Comparison of ENCODE assay signal across 1 cellular context in the genomic region with DNA sequence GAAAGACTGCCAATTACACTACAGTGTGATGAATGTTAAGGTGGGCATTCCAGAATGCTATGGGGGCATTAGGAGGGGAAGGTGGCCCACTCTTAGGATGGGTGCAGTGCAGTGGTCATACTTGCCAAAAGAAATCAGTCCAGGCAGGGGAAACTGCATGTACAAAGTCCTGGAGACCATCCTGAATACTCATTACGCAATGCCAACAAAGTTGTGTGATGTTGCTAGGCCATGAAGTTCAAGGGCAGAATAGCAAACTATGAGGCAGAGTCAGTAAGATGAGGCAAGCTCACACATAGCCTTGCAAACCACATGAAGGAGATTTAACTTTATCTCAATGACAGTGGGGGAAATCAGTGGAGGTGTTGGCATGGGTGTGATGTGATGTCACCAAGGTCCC.
TF ChIP-seq lines count a peak whose summit lies in the region.

No MANE protein-coding gene starts in this region.

TF ChIP-seq in HepG2, 621 proteins besides CTCF, POLR2A, EP300 and RAD21 (continued from another document and continues in another):
- no peak for TF ChIP-seq ZNF510 (CRISPR knock-in tag; IDR thresholded peaks at IDR 0.05; ENCODE audit: low read depth)
- TF ChIP-seq BHLHE40 (IDR thresholded peaks at IDR 0.05; ENCODE audit: low read length): 0 out of 2 replicates have a peak, but pooled peaks have one; percentile 12
- no peak for TF ChIP-seq CC2D1A (CRISPR knock-in tag; IDR thresholded peaks at IDR 0.05)
- TF ChIP-seq, protein P1, sequence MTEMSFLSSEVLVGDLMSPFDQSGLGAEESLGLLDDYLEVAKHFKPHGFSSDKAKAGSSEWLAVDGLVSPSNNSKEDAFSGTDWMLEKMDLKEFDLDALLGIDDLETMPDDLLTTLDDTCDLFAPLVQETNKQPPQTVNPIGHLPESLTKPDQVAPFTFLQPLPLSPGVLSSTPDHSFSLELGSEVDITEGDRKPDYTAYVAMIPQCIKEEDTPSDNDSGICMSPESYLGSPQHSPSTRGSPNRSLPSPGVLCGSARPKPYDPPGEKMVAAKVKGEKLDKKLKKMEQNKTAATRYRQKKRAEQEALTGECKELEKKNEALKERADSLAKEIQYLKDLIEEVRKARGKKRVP (CRISPR knock-in tag; IDR thresholded peaks at IDR 0.05): peak in 1 of 2 experiments; percentile 84; a peak in 2 of 4 replicates
- TF ChIP-seq, protein P2, sequence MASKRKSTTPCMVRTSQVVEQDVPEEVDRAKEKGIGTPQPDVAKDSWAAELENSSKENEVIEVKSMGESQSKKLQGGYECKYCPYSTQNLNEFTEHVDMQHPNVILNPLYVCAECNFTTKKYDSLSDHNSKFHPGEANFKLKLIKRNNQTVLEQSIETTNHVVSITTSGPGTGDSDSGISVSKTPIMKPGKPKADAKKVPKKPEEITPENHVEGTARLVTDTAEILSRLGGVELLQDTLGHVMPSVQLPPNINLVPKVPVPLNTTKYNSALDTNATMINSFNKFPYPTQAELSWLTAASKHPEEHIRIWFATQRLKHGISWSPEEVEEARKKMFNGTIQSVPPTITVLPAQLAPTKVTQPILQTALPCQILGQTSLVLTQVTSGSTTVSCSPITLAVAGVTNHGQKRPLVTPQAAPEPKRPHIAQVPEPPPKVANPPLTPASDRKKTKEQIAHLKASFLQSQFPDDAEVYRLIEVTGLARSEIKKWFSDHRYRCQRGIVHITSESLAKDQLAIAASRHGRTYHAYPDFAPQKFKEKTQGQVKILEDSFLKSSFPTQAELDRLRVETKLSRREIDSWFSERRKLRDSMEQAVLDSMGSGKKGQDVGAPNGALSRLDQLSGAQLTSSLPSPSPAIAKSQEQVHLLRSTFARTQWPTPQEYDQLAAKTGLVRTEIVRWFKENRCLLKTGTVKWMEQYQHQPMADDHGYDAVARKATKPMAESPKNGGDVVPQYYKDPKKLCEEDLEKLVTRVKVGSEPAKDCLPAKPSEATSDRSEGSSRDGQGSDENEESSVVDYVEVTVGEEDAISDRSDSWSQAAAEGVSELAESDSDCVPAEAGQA (IDR thresholded peaks at IDR 0.05; ENCODE audit: low read depth): no peak
- TF ChIP-seq, protein P2 (CRISPR knock-in tag; IDR thresholded peaks at IDR 0.05; ENCODE audit: borderline replicate concordance): no peak
- no peak for TF ChIP-seq TMF1 (CRISPR knock-in tag; IDR thresholded peaks at IDR 0.05; ENCODE audit: low read depth)
- TF ChIP-seq, protein P3, sequence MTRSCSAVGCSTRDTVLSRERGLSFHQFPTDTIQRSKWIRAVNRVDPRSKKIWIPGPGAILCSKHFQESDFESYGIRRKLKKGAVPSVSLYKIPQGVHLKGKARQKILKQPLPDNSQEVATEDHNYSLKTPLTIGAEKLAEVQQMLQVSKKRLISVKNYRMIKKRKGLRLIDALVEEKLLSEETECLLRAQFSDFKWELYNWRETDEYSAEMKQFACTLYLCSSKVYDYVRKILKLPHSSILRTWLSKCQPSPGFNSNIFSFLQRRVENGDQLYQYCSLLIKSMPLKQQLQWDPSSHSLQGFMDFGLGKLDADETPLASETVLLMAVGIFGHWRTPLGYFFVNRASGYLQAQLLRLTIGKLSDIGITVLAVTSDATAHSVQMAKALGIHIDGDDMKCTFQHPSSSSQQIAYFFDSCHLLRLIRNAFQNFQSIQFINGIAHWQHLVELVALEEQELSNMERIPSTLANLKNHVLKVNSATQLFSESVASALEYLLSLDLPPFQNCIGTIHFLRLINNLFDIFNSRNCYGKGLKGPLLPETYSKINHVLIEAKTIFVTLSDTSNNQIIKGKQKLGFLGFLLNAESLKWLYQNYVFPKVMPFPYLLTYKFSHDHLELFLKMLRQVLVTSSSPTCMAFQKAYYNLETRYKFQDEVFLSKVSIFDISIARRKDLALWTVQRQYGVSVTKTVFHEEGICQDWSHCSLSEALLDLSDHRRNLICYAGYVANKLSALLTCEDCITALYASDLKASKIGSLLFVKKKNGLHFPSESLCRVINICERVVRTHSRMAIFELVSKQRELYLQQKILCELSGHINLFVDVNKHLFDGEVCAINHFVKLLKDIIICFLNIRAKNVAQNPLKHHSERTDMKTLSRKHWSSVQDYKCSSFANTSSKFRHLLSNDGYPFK (CRISPR knock-in tag; IDR thresholded peaks at IDR 0.05; ENCODE audit: borderline replicate concordance): no peak
- no peak for TF ChIP-seq MXI1 (IDR thresholded peaks at IDR 0.05; ENCODE audit: borderline replicate concordance, low read depth, low read length)
- TF ChIP-seq ZNF331 (CRISPR knock-in tag; IDR thresholded peaks at IDR 0.05): peak; percentile 84
- TF ChIP-seq TARDBP (CRISPR knock-in tag; IDR thresholded peaks at IDR 0.05): peak; percentile 18; the same call in 1 of the 2 replicates
- no peak for TF ChIP-seq YEATS2 (CRISPR knock-in tag; IDR thresholded peaks at IDR 0.05; ENCODE audit: borderline replicate concordance)
- TF ChIP-seq ZNF614 (CRISPR knock-in tag; IDR thresholded peaks at IDR 0.05; ENCODE audit: borderline replicate concordance): peak; percentile 73; the same call in 1 of the 2 replicates
- TF ChIP-seq, protein P4, sequence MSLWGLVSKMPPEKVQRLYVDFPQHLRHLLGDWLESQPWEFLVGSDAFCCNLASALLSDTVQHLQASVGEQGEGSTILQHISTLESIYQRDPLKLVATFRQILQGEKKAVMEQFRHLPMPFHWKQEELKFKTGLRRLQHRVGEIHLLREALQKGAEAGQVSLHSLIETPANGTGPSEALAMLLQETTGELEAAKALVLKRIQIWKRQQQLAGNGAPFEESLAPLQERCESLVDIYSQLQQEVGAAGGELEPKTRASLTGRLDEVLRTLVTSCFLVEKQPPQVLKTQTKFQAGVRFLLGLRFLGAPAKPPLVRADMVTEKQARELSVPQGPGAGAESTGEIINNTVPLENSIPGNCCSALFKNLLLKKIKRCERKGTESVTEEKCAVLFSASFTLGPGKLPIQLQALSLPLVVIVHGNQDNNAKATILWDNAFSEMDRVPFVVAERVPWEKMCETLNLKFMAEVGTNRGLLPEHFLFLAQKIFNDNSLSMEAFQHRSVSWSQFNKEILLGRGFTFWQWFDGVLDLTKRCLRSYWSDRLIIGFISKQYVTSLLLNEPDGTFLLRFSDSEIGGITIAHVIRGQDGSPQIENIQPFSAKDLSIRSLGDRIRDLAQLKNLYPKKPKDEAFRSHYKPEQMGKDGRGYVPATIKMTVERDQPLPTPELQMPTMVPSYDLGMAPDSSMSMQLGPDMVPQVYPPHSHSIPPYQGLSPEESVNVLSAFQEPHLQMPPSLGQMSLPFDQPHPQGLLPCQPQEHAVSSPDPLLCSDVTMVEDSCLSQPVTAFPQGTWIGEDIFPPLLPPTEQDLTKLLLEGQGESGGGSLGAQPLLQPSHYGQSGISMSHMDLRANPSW (CRISPR knock-in tag; IDR thresholded peaks at IDR 0.05; ENCODE audit: borderline replicate concordance): no peak
- 0 out of 2 replicates have a peak, but pooled peaks have one; percentile 31 for TF ChIP-seq CREM (IDR thresholded peaks at IDR 0.05)
- no peak for TF ChIP-seq CREM (CRISPR knock-in tag; IDR thresholded peaks at IDR 0.05)
- no peak for TF ChIP-seq ZNF773 (CRISPR knock-in tag; IDR thresholded peaks at IDR 0.05; ENCODE audit: borderline replicate concordance)
- TF ChIP-seq MEIS1 (CRISPR knock-in tag; IDR thresholded peaks at IDR 0.05; ENCODE audit: borderline replicate concordance): no peak
- no peak for TF ChIP-seq SPEN (CRISPR knock-in tag; IDR thresholded peaks at IDR 0.05; ENCODE audit: low read depth)
- TF ChIP-seq, protein P5, sequence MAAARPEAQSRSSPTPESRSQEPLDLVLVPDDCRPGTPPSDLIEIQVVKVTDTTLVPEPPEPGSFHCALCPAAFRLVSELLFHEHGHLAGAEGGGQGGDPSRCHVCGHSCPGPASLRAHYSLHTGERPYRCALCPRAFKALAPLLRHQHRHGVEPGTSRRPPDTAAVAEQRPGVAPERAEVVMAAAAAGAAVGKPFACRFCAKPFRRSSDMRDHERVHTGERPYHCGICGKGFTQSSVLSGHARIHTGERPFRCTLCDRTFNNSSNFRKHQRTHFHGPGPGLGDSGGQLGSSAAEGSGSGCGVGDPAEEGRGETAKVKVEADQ (CRISPR knock-in tag; IDR thresholded peaks at IDR 0.05; ENCODE audit: borderline replicate concordance): no peak
- TF ChIP-seq, protein P6, sequence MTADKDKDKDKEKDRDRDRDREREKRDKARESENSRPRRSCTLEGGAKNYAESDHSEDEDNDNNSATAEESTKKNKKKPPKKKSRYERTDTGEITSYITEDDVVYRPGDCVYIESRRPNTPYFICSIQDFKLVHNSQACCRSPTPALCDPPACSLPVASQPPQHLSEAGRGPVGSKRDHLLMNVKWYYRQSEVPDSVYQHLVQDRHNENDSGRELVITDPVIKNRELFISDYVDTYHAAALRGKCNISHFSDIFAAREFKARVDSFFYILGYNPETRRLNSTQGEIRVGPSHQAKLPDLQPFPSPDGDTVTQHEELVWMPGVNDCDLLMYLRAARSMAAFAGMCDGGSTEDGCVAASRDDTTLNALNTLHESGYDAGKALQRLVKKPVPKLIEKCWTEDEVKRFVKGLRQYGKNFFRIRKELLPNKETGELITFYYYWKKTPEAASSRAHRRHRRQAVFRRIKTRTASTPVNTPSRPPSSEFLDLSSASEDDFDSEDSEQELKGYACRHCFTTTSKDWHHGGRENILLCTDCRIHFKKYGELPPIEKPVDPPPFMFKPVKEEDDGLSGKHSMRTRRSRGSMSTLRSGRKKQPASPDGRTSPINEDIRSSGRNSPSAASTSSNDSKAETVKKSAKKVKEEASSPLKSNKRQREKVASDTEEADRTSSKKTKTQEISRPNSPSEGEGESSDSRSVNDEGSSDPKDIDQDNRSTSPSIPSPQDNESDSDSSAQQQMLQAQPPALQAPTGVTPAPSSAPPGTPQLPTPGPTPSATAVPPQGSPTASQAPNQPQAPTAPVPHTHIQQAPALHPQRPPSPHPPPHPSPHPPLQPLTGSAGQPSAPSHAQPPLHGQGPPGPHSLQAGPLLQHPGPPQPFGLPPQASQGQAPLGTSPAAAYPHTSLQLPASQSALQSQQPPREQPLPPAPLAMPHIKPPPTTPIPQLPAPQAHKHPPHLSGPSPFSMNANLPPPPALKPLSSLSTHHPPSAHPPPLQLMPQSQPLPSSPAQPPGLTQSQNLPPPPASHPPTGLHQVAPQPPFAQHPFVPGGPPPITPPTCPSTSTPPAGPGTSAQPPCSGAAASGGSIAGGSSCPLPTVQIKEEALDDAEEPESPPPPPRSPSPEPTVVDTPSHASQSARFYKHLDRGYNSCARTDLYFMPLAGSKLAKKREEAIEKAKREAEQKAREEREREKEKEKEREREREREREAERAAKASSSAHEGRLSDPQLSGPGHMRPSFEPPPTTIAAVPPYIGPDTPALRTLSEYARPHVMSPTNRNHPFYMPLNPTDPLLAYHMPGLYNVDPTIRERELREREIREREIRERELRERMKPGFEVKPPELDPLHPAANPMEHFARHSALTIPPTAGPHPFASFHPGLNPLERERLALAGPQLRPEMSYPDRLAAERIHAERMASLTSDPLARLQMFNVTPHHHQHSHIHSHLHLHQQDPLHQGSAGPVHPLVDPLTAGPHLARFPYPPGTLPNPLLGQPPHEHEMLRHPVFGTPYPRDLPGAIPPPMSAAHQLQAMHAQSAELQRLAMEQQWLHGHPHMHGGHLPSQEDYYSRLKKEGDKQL (CRISPR knock-in tag; IDR thresholded peaks at IDR 0.05; ENCODE audit: low read depth): 0 out of 2 replicates have a peak, but pooled peaks have one; percentile 45
- 0 out of 2 replicates have a peak, but pooled peaks have one; percentile 44 for TF ChIP-seq ZNF431 (CRISPR knock-in tag; IDR thresholded peaks at IDR 0.05; ENCODE audit: borderline replicate concordance, low read depth)
- TF ChIP-seq ZNF557 (CRISPR knock-in tag; IDR thresholded peaks at IDR 0.05): no peak
- no peak for TF ChIP-seq ZNF615 (CRISPR knock-in tag; IDR thresholded peaks at IDR 0.05; ENCODE audit: borderline replicate concordance)
- no peak for TF ChIP-seq MAF1 (CRISPR knock-in tag; IDR thresholded peaks at IDR 0.05; ENCODE audit: borderline replicate concordance)
- TF ChIP-seq ZNF777 (CRISPR knock-in tag; IDR thresholded peaks at IDR 0.05): no peak
- no peak for TF ChIP-seq CAMTA2 (CRISPR knock-in tag; IDR thresholded peaks at IDR 0.05; ENCODE audit: borderline replicate concordance)
- peak; percentile 61 for TF ChIP-seq MIXL1 (CRISPR knock-in tag; IDR thresholded peaks at IDR 0.05)
- no peak for TF ChIP-seq REXO4 (CRISPR knock-in tag; IDR thresholded peaks at IDR 0.05; ENCODE audit: borderline replicate concordance)
- TF ChIP-seq ETV5 (CRISPR knock-in tag; IDR thresholded peaks at IDR 0.05; ENCODE audit: borderline replicate concordance): peak; percentile 51; the same call in 1 of the 2 replicates
- TF ChIP-seq RARG (CRISPR knock-in tag; IDR thresholded peaks at IDR 0.05; ENCODE audit: low read depth): no peak
- 0 out of 2 replicates have a peak, but pooled peaks have one; percentile 16 for TF ChIP-seq YEATS4 (CRISPR knock-in tag; IDR thresholded peaks at IDR 0.05; ENCODE audit: borderline replicate concordance)
- TF ChIP-seq KLF13 (CRISPR knock-in tag; IDR thresholded peaks at IDR 0.05): no peak
- TF ChIP-seq, protein P7, sequence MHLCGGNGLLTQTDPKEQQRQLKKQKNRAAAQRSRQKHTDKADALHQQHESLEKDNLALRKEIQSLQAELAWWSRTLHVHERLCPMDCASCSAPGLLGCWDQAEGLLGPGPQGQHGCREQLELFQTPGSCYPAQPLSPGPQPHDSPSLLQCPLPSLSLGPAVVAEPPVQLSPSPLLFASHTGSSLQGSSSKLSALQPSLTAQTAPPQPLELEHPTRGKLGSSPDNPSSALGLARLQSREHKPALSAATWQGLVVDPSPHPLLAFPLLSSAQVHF (CRISPR knock-in tag; IDR thresholded peaks at IDR 0.05): no peak
- TF ChIP-seq ZNF460 (CRISPR knock-in tag; IDR thresholded peaks at IDR 0.05; ENCODE audit: borderline replicate concordance): no peak
- TF ChIP-seq ZNF674 (CRISPR knock-in tag; IDR thresholded peaks at IDR 0.05; ENCODE audit: low read depth): no peak
- TF ChIP-seq MED1 (CRISPR knock-in tag; IDR thresholded peaks at IDR 0.05): peak; percentile 89
- no peak for TF ChIP-seq RNF2 (conservative IDR thresholded peaks at IDR 0.05; ENCODE audit: low read depth)
- TF ChIP-seq, protein P8, sequence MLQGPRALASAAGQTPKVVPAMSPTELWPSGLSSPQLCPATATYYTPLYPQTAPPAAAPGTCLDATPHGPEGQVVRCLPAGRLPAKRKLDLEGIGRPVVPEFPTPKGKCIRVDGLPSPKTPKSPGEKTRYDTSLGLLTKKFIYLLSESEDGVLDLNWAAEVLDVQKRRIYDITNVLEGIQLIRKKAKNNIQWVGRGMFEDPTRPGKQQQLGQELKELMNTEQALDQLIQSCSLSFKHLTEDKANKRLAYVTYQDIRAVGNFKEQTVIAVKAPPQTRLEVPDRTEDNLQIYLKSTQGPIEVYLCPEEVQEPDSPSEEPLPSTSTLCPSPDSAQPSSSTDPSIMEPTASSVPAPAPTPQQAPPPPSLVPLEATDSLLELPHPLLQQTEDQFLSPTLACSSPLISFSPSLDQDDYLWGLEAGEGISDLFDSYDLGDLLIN (CRISPR knock-in tag; IDR thresholded peaks at IDR 0.05; ENCODE audit: borderline replicate concordance): no peak
